In genomic region chr12:53388932-53389331, GRCh38 we compare ENCODE assay signal across 13 cellular contexts. TPM values are rescaled to one million over a fixed set of nuclear protein-coding genes. Genes with fewer than 3 reads are reported as not detected.
A peak's percentile ranks its signal among the peaks of the same experiment; 100 is the strongest.
DNase-seq lines count a peak whose midpoint lies in the region; ATAC-seq and TF ChIP-seq lines count a peak whose summit lies in the region.
"Had no signal": no experiment of that assay in that cellular context is flagged by ENCODE, and none has a peak within 500 bp of the region (broad histone marks: within the 10 kb centered on the region; RNA-seq: fewer than 3 reads in every experiment).

No MANE protein-coding gene starts in this region.

- H2AFZ ChIP-seq in ACC112 (ENCODE audit: low read length, unreplicated experiment) (no peak overlapping the region), neural cell (ENCODE audit: low read depth, low read length) (no peak overlapping the region)

- no peaks in the 10 kb centered on the region for H3K27me3 ChIP-seq in ACC112 (ENCODE audit: insufficient read depth, low read length)
- H3K27me3 ChIP-seq in neural cell (ENCODE audit: insufficient read depth, low read depth, low read length): no peaks in the 10 kb centered on the region
- H3K27me3 ChIP-seq: SJSA1 had no signal

- DNase-seq in HFFc6: no peak
- DNase-seq in central memory CD8-positive, alpha-beta T cell (ENCODE audit: low spot score in 2 of 2): no peak
- DNase-seq in AG08395 (ENCODE audit: low spot score): no peak
- DNase-seq in posterior vena cava (ENCODE audit: low spot score): no peak
- DNase-seq in NCI-H524 treated with DMSO at 0.1 percent for 48 hours (lab: John Stamatoyannopoulos, UW): no peak
- DNase-seq: stimulated activated CD4-positive, alpha-beta T cell treated with anti-CD3 and anti-CD28 coated beads, Interleukin-2, amount 100 ng/mL, for 24 hours had no signal

- no peak for TF ChIP-seq EP300 in neural cell (conservative IDR thresholded peaks at IDR 0.05; ENCODE audit: poor library complexity, severe bottlenecking)

- no peaks in the 10 kb centered on the region for H3F3A ChIP-seq in neural cell (ENCODE audit: insufficient read depth, low read length, poor library complexity, severe bottlenecking)

- peaks cover 4% of the 10 kb centered on the region for H3K27me3 Mint-ChIP-seq in HFFc6 (ENCODE audit: insufficient read depth)
- no peaks in the 10 kb centered on the region for H3K27me3 Mint-ChIP-seq in central memory CD8-positive, alpha-beta T cell

- ATAC-seq in central memory CD8-positive, alpha-beta T cell (replicated peaks; ENCODE audit: extremely low read depth, poor library complexity, severe bottlenecking): no peak
- no peak for ATAC-seq in HG03139 (IDR thresholded peaks at IDR 0.05; ENCODE audit: unreplicated experiment)
- ATAC-seq: HCT116 had no signal

- no peaks in the 10 kb centered on the region for H4K20me1 ChIP-seq in neural cell (ENCODE audit: insufficient read depth)

- no peak overlapping the region for H3K27ac ChIP-seq in ACC112 (ENCODE audit: low read depth, low read length)
- H3K27ac ChIP-seq in neural cell (ENCODE audit: low read length): no peak overlapping the region
- H3K27ac ChIP-seq: SJSA1 had no signal

- no peak overlapping the region for H3K4me2 ChIP-seq in neural cell (ENCODE audit: low read length)

- peaks cover 30% of the 10 kb centered on the region for H3K36me3 Mint-ChIP-seq in HFFc6 (ENCODE audit: low read depth)
- H3K36me3 Mint-ChIP-seq in central memory CD8-positive, alpha-beta T cell (ENCODE audit: insufficient read depth): peaks cover 52% of the 10 kb centered on the region

- TF ChIP-seq CTCF in HFFc6 (IDR thresholded peaks at IDR 0.05) (no peak), neural cell (IDR thresholded peaks at IDR 0.05; ENCODE audit: poor library complexity, severe bottlenecking) (no peak)

- peaks cover 47% of the 10 kb centered on the region for H3K4me1 ChIP-seq in ACC112 (ENCODE audit: control insufficient read depth, insufficient read depth, low read length, unreplicated experiment)

- peaks cover 55% of the 10 kb centered on the region for H3K4me1 Mint-ChIP-seq in HFFc6 (ENCODE audit: low read depth)
- peaks cover 58% of the 10 kb centered on the region for H3K4me1 Mint-ChIP-seq in central memory CD8-positive, alpha-beta T cell

- intact Hi-C loops in posterior vena cava (cut with DNase I): no loop called here

- H3K79me2 ChIP-seq in ACC112 (ENCODE audit: control insufficient read depth, insufficient read depth, low read length, unreplicated experiment): peaks cover 76% of the 10 kb centered on the region
- H3K79me2 ChIP-seq in neural cell (replicated peaks; ENCODE audit: insufficient read depth, low read length): peaks cover 34% of the 10 kb centered on the region

- peak overlapping the region; percentile 71 for H3K4me3 Mint-ChIP-seq in HFFc6
- H3K4me3 Mint-ChIP-seq in central memory CD8-positive, alpha-beta T cell: peak overlapping the region; percentile 43

- no peak for TF ChIP-seq RAD21 in neural cell (conservative IDR thresholded peaks at IDR 0.05)

- H3K9me3 ChIP-seq in neural cell (ENCODE audit: low read length): no peaks in the 10 kb centered on the region
- H3K9me3 ChIP-seq: SJSA1 had no signal

- H3K36me3 ChIP-seq in ACC112 (ENCODE audit: insufficient read depth, low read length) (0 out of 2 replicates have a peak, but pooled peaks cover 3% of the 10 kb centered on the region), neural cell (ENCODE audit: insufficient read depth, low read length) (no peaks in the 10 kb centered on the region)

- H3K9ac ChIP-seq in neural cell (ENCODE audit: low read length): no peak overlapping the region

- H3K4me3 ChIP-seq in ACC112 (ENCODE audit: low read depth, low read length): peak overlapping the region; percentile 38; the same call in 1 of the 2 replicates
- H3K4me3 ChIP-seq in neural cell (ENCODE audit: low read length): peak overlapping the region; percentile 40
- H3K4me3 ChIP-seq: SJSA1 had no signal

- H3K9me2 ChIP-seq in neural cell (ENCODE audit: insufficient read depth, low read length): no peaks in the 10 kb centered on the region

- no peaks in the 10 kb centered on the region for H3K9me3 Mint-ChIP-seq in HFFc6
- H3K9me3 Mint-ChIP-seq in central memory CD8-positive, alpha-beta T cell: no peaks in the 10 kb centered on the region
- H3K9me3 Mint-ChIP-seq: neural crest cell had no signal

- H3K27ac Mint-ChIP-seq in HFFc6: peak overlapping the region; percentile 85
- H3K27ac Mint-ChIP-seq in central memory CD8-positive, alpha-beta T cell (ENCODE audit: low read depth): peak overlapping the region; percentile 37

TF ChIP-seq in neural cell, 6 proteins besides CTCF, POLR2A, EP300 and RAD21:
- TF ChIP-seq TAF1 (IDR thresholded peaks at IDR 0.05; ENCODE audit: low read depth): no peak
- TF ChIP-seq POLR2AphosphoS5 (IDR thresholded peaks at IDR 0.05): no peak
- no peak for TF ChIP-seq SMC3 (conservative IDR thresholded peaks at IDR 0.05; ENCODE audit: poor library complexity)
- TF ChIP-seq MXI1 (conservative IDR thresholded peaks at IDR 0.05; ENCODE audit: poor library complexity, severe bottlenecking): no peak
- TF ChIP-seq EZH2 (IDR thresholded peaks at IDR 0.05; ENCODE audit: borderline replicate concordance, insufficient read depth, low read length, poor library complexity, severe bottlenecking): no peak
- no peak for TF ChIP-seq REST (IDR thresholded peaks at IDR 0.05; ENCODE audit: borderline replicate concordance)
TF ChIP-seq in neural cell: peak in this region for 0.

RNA-seq across cellular contexts. Expression of gene SP1, which starts 9.0 kb away (rescaled TPM):
- 10 to 100 TPM; 38.2 to 51.8 (median 43.5) TPM for total RNA-seq in HFFc6 (2021; fragmentation: NEBNext Ultra II Directional; extraction: Animal tissue kit (Norgen Biotek cat#: 25700))
- polyA plus RNA-seq in neural cell: 7.3 and 9.9 TPM in 2 replicates
- polyA minus RNA-seq in neural cell: 21.4 and 29.1 TPM in 2 replicates
- 10 to 100 TPM; 55.1 to 59.9 TPM for total RNA-seq in posterior vena cava

RNA-seq across cellular contexts. Expression of gene AMHR2, which starts 34.7 kb away (rescaled TPM):
- not detected for total RNA-seq in HFFc6 (2021; fragmentation: NEBNext Ultra II Directional; extraction: Animal tissue kit (Norgen Biotek cat#: 25700))
- polyA plus RNA-seq in neural cell: not detected in 2 replicates
- not detected in 2 replicates for polyA minus RNA-seq in neural cell
- not detected for total RNA-seq in posterior vena cava
- total RNA-seq: neural crest cell, SJSA1 had no signal

RNA-seq across cellular contexts. Expression of gene PRR13, which starts 52.6 kb away (rescaled TPM):
- 100 to 1,000 TPM; 122 to 188 (median 165) TPM for total RNA-seq in HFFc6 (2021; fragmentation: NEBNext Ultra II Directional; extraction: Animal tissue kit (Norgen Biotek cat#: 25700))
- polyA plus RNA-seq in neural cell: 6.4 and 11.2 TPM in 2 replicates
- polyA minus RNA-seq in neural cell: 4.6 and 5.3 TPM in 2 replicates
- 100 to 1,000 TPM in 1 of 2 donors, 10 to 100 TPM in 1; 99.1 to 102 TPM for total RNA-seq in posterior vena cava

RNA-seq across cellular contexts. Expression of gene SP7, which starts 52.8 kb away (rescaled TPM):
- total RNA-seq in HFFc6 (2021; fragmentation: NEBNext Ultra II Directional; extraction: Animal tissue kit (Norgen Biotek cat#: 25700)): not detected
- polyA plus RNA-seq in neural cell: not detected in 2 replicates
- polyA minus RNA-seq in neural cell: not detected in 2 replicates
- total RNA-seq in posterior vena cava: not detected
- total RNA-seq: NCI-H460, SJSA1 had no signal
